In genomic region chr7:70648492-70648861, GRCh38 we compare ENCODE assay signal across 7 cellular contexts.
A peak's percentile ranks its signal among the peaks of the same experiment; 100 is the strongest.
DNase-seq lines count a peak whose midpoint lies in the region; ATAC-seq and TF ChIP-seq lines count a peak whose summit lies in the region.
"Not testable (repeated sequence)": the region's sequence is repeated elsewhere in the genome, so short reads cannot be mapped to it uniquely, and the experiment has no call there.

No MANE protein-coding gene starts in this region.

- peak overlapping the region; percentile 46 for H3K4me3 Mint-ChIP-seq in CD8-positive, alpha-beta T cell
- H3K4me3 Mint-ChIP-seq in T-cell: peak overlapping the region; percentile 35 to 69 (median 56)
- H3K4me3 Mint-ChIP-seq in activated CD4-positive, alpha-beta T cell treated with anti-CD3 and anti-CD28 coated beads, Interleukin-2, amount 10 ng/mL, durations not matched to agents 7 days and 5 days: peak overlapping the region; percentile 13
- peak overlapping the region; percentile 6 for H3K4me3 Mint-ChIP-seq in activated T-cell treated with anti-CD3 and anti-CD28 coated beads, Interleukin-2, amount 50 U/mL, for 4 hours
- H3K4me3 Mint-ChIP-seq in activated naive CD8-positive, alpha-beta T cell treated with anti-CD3 and anti-CD28 coated beads for 36 hours: not testable (repeated sequence)
- H3K4me3 Mint-ChIP-seq in natural killer cell: peak overlapping the region; percentile 84

- H3K4me1 Mint-ChIP-seq in CD8-positive, alpha-beta T cell (ENCODE audit: low read depth): peaks cover 34% of the 10 kb centered on the region
- H3K4me1 Mint-ChIP-seq in T-cell: peaks cover 25 to 36% (median 26%) of the 10 kb centered on the region in 3 donors
- H3K4me1 Mint-ChIP-seq in activated CD4-positive, alpha-beta T cell treated with anti-CD3 and anti-CD28 coated beads, Interleukin-2, amount 10 ng/mL, durations not matched to agents 7 days and 5 days: peaks cover 29% of the 10 kb centered on the region
- peaks cover 15% of the 10 kb centered on the region for H3K4me1 Mint-ChIP-seq in activated T-cell treated with anti-CD3 and anti-CD28 coated beads, Interleukin-2, amount 50 U/mL, for 4 hours (ENCODE audit: low read depth)
- peaks cover 15% of the 10 kb centered on the region for H3K4me1 Mint-ChIP-seq in activated naive CD8-positive, alpha-beta T cell treated with anti-CD3 and anti-CD28 coated beads for 36 hours
- peaks cover 50 to 55% of the 10 kb centered on the region in 2 donors for H3K4me1 Mint-ChIP-seq in natural killer cell

- H3K27me3 ChIP-seq in CD8-positive, alpha-beta T cell (ENCODE audit: insufficient read depth, low read length); effector memory CD4-positive, alpha-beta T cell (replicated peaks; ENCODE audit: control insufficient read depth, insufficient read depth, low read length, poor library complexity, severe bottlenecking): not testable (repeated sequence)

- not testable (repeated sequence) for H3K4me3 ChIP-seq in CD8-positive, alpha-beta T cell (ENCODE audit: low read depth, low read length); effector memory CD4-positive, alpha-beta T cell (ENCODE audit: insufficient read depth, low read depth, low read length, poor library complexity, severe bottlenecking)

- ATAC-seq in CD8-positive, alpha-beta T cell; activated T-cell treated with anti-CD3 and anti-CD28 coated beads, Interleukin-2, amount 50 U/mL, for 4 hours: not testable (repeated sequence)
- ATAC-seq in T-cell (replicated peaks in 1 of 4): peak in 3 of 4 experiments; percentile 8 to 28 (median 12)
- ATAC-seq in natural killer cell: peak in 1 of 3 donors; percentile 44

- peak overlapping the region; percentile 17 for H3K27ac ChIP-seq in CD8-positive, alpha-beta T cell (ENCODE audit: low read depth, low read length)
- peak overlapping the region; percentile 55 for H3K27ac ChIP-seq in effector memory CD4-positive, alpha-beta T cell (ENCODE audit: insufficient read depth, low read length, poor library complexity, severe bottlenecking)

- H3K27ac Mint-ChIP-seq in CD8-positive, alpha-beta T cell: peak overlapping the region; percentile 85
- H3K27ac Mint-ChIP-seq in T-cell: peak overlapping the region; percentile 77 to 88
- H3K27ac Mint-ChIP-seq in activated CD4-positive, alpha-beta T cell treated with anti-CD3 and anti-CD28 coated beads, Interleukin-2, amount 10 ng/mL, durations not matched to agents 7 days and 5 days: peak overlapping the region; percentile 75
- peak overlapping the region; percentile 62 for H3K27ac Mint-ChIP-seq in activated naive CD8-positive, alpha-beta T cell treated with anti-CD3 and anti-CD28 coated beads for 36 hours
- H3K27ac Mint-ChIP-seq in natural killer cell: peak overlapping the region; percentile 89 to 96

- not testable (repeated sequence) for H3K9me3 ChIP-seq in CD8-positive, alpha-beta T cell (ENCODE audit: low read length); effector memory CD4-positive, alpha-beta T cell (ENCODE audit: control insufficient read depth, low read length)

- not testable (repeated sequence) for TF ChIP-seq CTCF in CD8-positive, alpha-beta T cell (IDR thresholded peaks at IDR 0.05); natural killer cell (IDR thresholded peaks at IDR 0.05)

- not testable (repeated sequence) for H3K9me3 Mint-ChIP-seq in CD8-positive, alpha-beta T cell; T-cell; activated CD4-positive, alpha-beta T cell treated with anti-CD3 and anti-CD28 coated beads, Interleukin-2, amount 10 ng/mL, durations not matched to agents 7 days and 5 days; activated T-cell treated with anti-CD3 and anti-CD28 coated beads, Interleukin-2, amount 50 U/mL, for 4 hours; activated naive CD8-positive, alpha-beta T cell treated with anti-CD3 and anti-CD28 coated beads for 36 hours; natural killer cell

- H3K36me3 Mint-ChIP-seq in CD8-positive, alpha-beta T cell; T-cell; activated CD4-positive, alpha-beta T cell treated with anti-CD3 and anti-CD28 coated beads, Interleukin-2, amount 10 ng/mL, durations not matched to agents 7 days and 5 days (ENCODE audit: low read depth); activated T-cell treated with anti-CD3 and anti-CD28 coated beads, Interleukin-2, amount 50 U/mL, for 4 hours (ENCODE audit: insufficient read depth); activated naive CD8-positive, alpha-beta T cell treated with anti-CD3 and anti-CD28 coated beads for 36 hours; natural killer cell: not testable (repeated sequence)

- POLR2A ChIA-PET in CD8-positive, alpha-beta T cell (lab: Charles Lee): interaction anchor here (1.2 to 2.5 kb wide), 3 partner anchors 10 to 46 kb away, joined by 3 to 10 read pairs (median 7); no protein-coding TSS in a partner anchor
- POLR2A ChIA-PET in T-cell (lab: Charles Lee): interaction anchor here in 1 of 2 donors (1.0 to 1.4 kb wide), 4 partner anchors 11 to 50 kb away, joined by 5 to 6 read pairs (median 6); no protein-coding TSS in a partner anchor
- POLR2A ChIA-PET in activated CD4-positive, alpha-beta T cell treated with anti-CD3 and anti-CD28 coated beads, Interleukin-2, amount 10 ng/mL, durations not matched to agents 7 days and 5 days (lab: Charles Lee): not testable (repeated sequence)

- intact Hi-C loops in CD8-positive, alpha-beta T cell (cut with DNase I, micrococcal nuclease): loop anchor here in 1 of 2 experiments (2.0 kb wide), 1 partner anchor 46 kb away; no protein-coding TSS in a partner anchor
- intact Hi-C loops in natural killer cell (cut with micrococcal nuclease): loop anchor here (1.0 to 2.0 kb wide), 5 partner anchors 12 to 588 kb away; no protein-coding TSS in a partner anchor

- not testable (repeated sequence) for H3K27me3 Mint-ChIP-seq in CD8-positive, alpha-beta T cell (ENCODE audit: low read depth); T-cell; activated T-cell treated with anti-CD3 and anti-CD28 coated beads, Interleukin-2, amount 50 U/mL, for 4 hours (ENCODE audit: low read depth); activated naive CD8-positive, alpha-beta T cell treated with anti-CD3 and anti-CD28 coated beads for 36 hours; natural killer cell (ENCODE audit: low read depth in 2 of 2)
- H3K27me3 Mint-ChIP-seq in activated CD4-positive, alpha-beta T cell treated with anti-CD3 and anti-CD28 coated beads, Interleukin-2, amount 10 ng/mL, durations not matched to agents 7 days and 5 days: peaks cover 15% of the 10 kb centered on the region

- CTCF ChIA-PET in CD8-positive, alpha-beta T cell (lab: Charles Lee): interaction anchor here (0.9 to 1.7 kb wide), 5 partner anchors 22 to 50 kb away, joined by 3 to 4 read pairs (median 3); no protein-coding TSS in a partner anchor
- CTCF ChIA-PET in T-cell (lab: Charles Lee): interaction anchor here (0.5 to 2.4 kb wide), 7 partner anchors 12 to 186 kb away, joined by 3 to 14 read pairs (median 4); no protein-coding TSS in a partner anchor
- CTCF ChIA-PET in activated CD4-positive, alpha-beta T cell treated with anti-CD3 and anti-CD28 coated beads, Interleukin-2, amount 10 ng/mL, durations not matched to agents 7 days and 5 days (lab: Charles Lee): interaction anchor here (1.0 to 1.3 kb wide), 2 partner anchors 10 to 11 kb away, joined by 3 read pairs; no protein-coding TSS in a partner anchor

- peak in 2 of 7 experiments; percentile 27 to 58 for DNase-seq in CD8-positive, alpha-beta T cell
- DNase-seq in T-cell: peak in 11 of 34 experiments; percentile 4 to 27 (median 17)
- not testable (repeated sequence) for DNase-seq in activated CD4-positive, alpha-beta T cell treated with anti-CD3 and anti-CD28 coated beads, Interleukin-2, amount 10 ng/mL, durations not matched to agents 7 days and 5 days; activated T-cell treated with anti-CD3 and anti-CD28 coated beads, Interleukin-2, amount 50 U/mL, for 4 hours; activated naive CD8-positive, alpha-beta T cell treated with anti-CD3 and anti-CD28 coated beads for 36 hours; effector memory CD4-positive, alpha-beta T cell; natural killer cell

- H3K36me3 ChIP-seq in CD8-positive, alpha-beta T cell (ENCODE audit: insufficient read depth, low read length); effector memory CD4-positive, alpha-beta T cell (ENCODE audit: control insufficient read depth, insufficient read depth, low read length): not testable (repeated sequence)

- H3K4me1 ChIP-seq in CD8-positive, alpha-beta T cell (ENCODE audit: insufficient read depth, low read length): peaks cover 28% of the 10 kb centered on the region
- H3K4me1 ChIP-seq in effector memory CD4-positive, alpha-beta T cell (ENCODE audit: control insufficient read depth, insufficient read depth, low read length, poor library complexity, severe bottlenecking): peaks cover 15% of the 10 kb centered on the region
